Comparison of ENCODE assay signal across 9 cellular contexts in the genomic region with DNA sequence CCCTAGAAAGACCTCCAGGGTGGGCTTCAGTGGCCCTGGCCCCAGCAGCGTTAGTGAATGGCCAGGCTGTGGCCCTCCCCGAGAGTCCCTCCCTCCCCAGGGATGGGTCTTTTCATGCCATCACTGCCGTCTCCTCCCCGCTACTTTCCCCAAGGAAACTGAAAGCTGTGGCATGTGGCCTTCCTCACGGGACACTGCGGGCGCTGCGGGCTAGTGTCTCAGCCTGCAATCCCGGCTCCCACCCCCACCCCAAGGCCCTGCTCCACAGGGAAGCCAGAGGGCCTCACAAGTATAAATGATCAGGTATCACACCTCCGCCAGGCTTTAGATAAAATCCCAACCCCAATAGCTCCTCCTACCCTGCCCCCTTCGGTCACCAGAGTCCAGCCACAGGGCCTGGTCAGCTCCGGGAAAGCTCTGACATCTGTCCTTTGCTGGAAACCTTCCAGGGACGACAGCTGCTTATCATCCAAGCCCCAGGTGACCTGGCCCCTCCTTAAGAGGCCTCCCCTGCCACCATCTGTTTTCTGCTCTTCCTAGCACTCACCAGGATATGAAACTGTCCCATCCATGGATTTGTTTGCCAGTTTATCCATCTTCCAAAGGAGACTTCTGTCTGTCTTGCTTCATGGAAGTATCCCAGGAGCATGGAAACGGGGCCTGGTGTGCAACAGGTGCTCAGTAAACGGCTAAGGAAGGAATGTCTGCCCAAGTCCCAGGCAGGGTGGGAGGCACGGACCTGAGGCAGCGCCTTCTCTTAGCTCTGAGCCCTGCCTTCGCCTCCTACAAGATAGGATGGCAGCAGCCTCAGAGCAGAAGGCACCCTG. TPM values are rescaled to one million over a fixed set of nuclear protein-coding genes. Genes with fewer than 3 reads are reported as not detected.
DNase-seq lines count a peak whose midpoint lies in the region; ATAC-seq and TF ChIP-seq lines count a peak whose summit lies in the region.
"Had no signal": no experiment of that assay in that cellular context is flagged by ENCODE, and none has a peak within 500 bp of the region (broad histone marks: within the 10 kb centered on the region; RNA-seq: fewer than 3 reads in every experiment).

No MANE protein-coding gene starts in this region.

- DNase-seq in right atrium auricular region (ENCODE audit: low spot score) = no peak
- no peak for DNase-seq in left ventricle myocardium superior
- peak; percentile 34 to 63 (median 58) for DNase-seq in body of pancreas
- DNase-seq in myocyte (ENCODE audit: low read depth) = peak; percentile 93
- DNase-seq in amygdala (lab: John Stamatoyannopoulos, UW) = no peak
- no peak for DNase-seq in activated effector memory CD4-positive, alpha-beta T cell treated with anti-CD3 and anti-CD28 coated beads, Interleukin-2, amount 50 U/mL, for 16 hours
- no peak for DNase-seq in GF-D8 (lab: John Stamatoyannopoulos, UW)
- DNase-seq: AML-193 had no signal

- H3K27ac ChIP-seq in right atrium auricular region = peak overlapping the region; percentile 81 to 84
- H3K27ac ChIP-seq in body of pancreas = peak overlapping the region; percentile 50 to 97 (median 84)

- peak in 1 of 2 donors; percentile 18 for TF ChIP-seq CTCF in right atrium auricular region (IDR thresholded peaks at IDR 0.05)
- TF ChIP-seq CTCF in body of pancreas (IDR thresholded peaks at IDR 0.05) = no peak

- no peak for TF ChIP-seq POLR2A in body of pancreas (IDR thresholded peaks at IDR 0.05)

- ATAC-seq in left ventricle myocardium superior (no peak), body of pancreas (no peak), GM18868 (IDR thresholded peaks at IDR 0.05; ENCODE audit: unreplicated experiment) (no peak)

- 42 to 45% methylated on average over 16 to 18 of the region's 18 CpGs for WGBS in body of pancreas, 2 donors

- peaks cover 0 to 100% of the 10 kb centered on the region in 2 donors for H3K4me1 ChIP-seq in right atrium auricular region
- H3K4me1 ChIP-seq in body of pancreas = peaks cover 100% of the 10 kb centered on the region

- H3K9me3 ChIP-seq in right atrium auricular region = no peaks in the 10 kb centered on the region
- no peaks in the 10 kb centered on the region for H3K9me3 ChIP-seq in body of pancreas

- H3K4me3 ChIP-seq in right atrium auricular region (no peak overlapping the region), body of pancreas (no peak overlapping the region)

- no peaks in the 10 kb centered on the region for H3K27me3 ChIP-seq in right atrium auricular region
- no peaks in the 10 kb centered on the region for H3K27me3 ChIP-seq in body of pancreas

- H3K36me3 ChIP-seq in right atrium auricular region (no peaks in the 10 kb centered on the region), body of pancreas (replicated peaks in 1 of 2; ENCODE audit: insufficient read depth in 1 of 2, low read depth in 2 of 2) (no peaks in the 10 kb centered on the region)

- intact Hi-C loops in left ventricle myocardium superior (cut with micrococcal nuclease) = no loop called here
- intact Hi-C loops in body of pancreas (cut with DNase I) = no loop called here

RNA-seq across cellular contexts. Expression of a gene that starts 31.6 kb away (rescaled TPM):
- 10 to 100 TPM; 17.1 to 17.7 TPM for total RNA-seq in right atrium auricular region
- 49.3 TPM for total RNA-seq in left ventricle myocardium superior
- 10 to 100 TPM in 1 of 2 donors, 1 to 10 TPM in 1; 8.9 to 10.1 TPM for total RNA-seq in body of pancreas
- 3.2 and 6.1 TPM in 2 replicates for total RNA-seq in myocyte
- polyA plus RNA-seq in myocyte (2012) = 4.4 TPM

Comparison
In these comparisons a context has a peak if more than half of its experiments do, and no peak if none do; other contexts are left out.
1. DNase-seq: peak in body of pancreas (4 of 4) and myocyte (single experiment); none in right atrium auricular region (single experiment), left ventricle myocardium superior (single experiment), amygdala (0 of 56), activated effector memory CD4-positive, alpha-beta T cell treated with anti-CD3 and anti-CD28 coated beads, Interleukin-2, amount 50 U/mL, for 16 hours (single experiment) and GF-D8 (single experiment).